Comparison of ENCODE assay signal across 17 cellular contexts in genomic region chr15:95277266-95277665, GRCh38.
A peak's percentile ranks its signal among the peaks of the same experiment; 100 is the strongest.
DNase-seq lines count a peak whose midpoint lies in the region; ATAC-seq, FAIRE-seq and TF ChIP-seq lines count a peak whose summit lies in the region.
"Had no signal": no experiment of that assay in that cellular context is flagged by ENCODE, and none has a peak within 500 bp of the region (broad histone marks: within the 10 kb centered on the region; RNA-seq: fewer than 3 reads in every experiment).

No MANE protein-coding gene starts in this region.

- intact Hi-C loops in natural killer cell (cut with micrococcal nuclease): no loop called here

- H3K9me3 ChIP-seq in astrocyte (ENCODE audit: insufficient read depth, low read depth, low read length) (no peaks in the 10 kb centered on the region), stomach smooth muscle (ENCODE audit: control insufficient read depth in 2 of 2, low read length in 2 of 2) (no peaks in the 10 kb centered on the region)

- H3K9me3 Mint-ChIP-seq in astrocyte (ENCODE audit: unreplicated experiment) (peaks cover 2% of the 10 kb centered on the region), natural killer cell (peaks cover 0 to 4% of the 10 kb centered on the region in 2 donors)
- H3K9me3 Mint-ChIP-seq in activated naive CD8-positive, alpha-beta T cell treated with anti-CD3 and anti-CD28 coated beads, Interleukin-2, amount 50 U/mL, for 24 hours: peaks cover 9% of the 10 kb centered on the region

- H3K4me1 Mint-ChIP-seq in astrocyte (ENCODE audit: low read depth, unreplicated experiment) (peaks cover 7% of the 10 kb centered on the region), natural killer cell (no peaks in the 10 kb centered on the region)
- H3K4me1 Mint-ChIP-seq in activated naive CD8-positive, alpha-beta T cell treated with anti-CD3 and anti-CD28 coated beads, Interleukin-2, amount 50 U/mL, for 24 hours: no peaks in the 10 kb centered on the region
- H3K4me1 Mint-ChIP-seq: memory B cell had no signal

- peak overlapping the region; percentile 59 for H3K27ac ChIP-seq in astrocyte (ENCODE audit: low read depth, low read length)
- H3K27ac ChIP-seq in stomach smooth muscle (ENCODE audit: low read length): peak overlapping the region; percentile 26

- H3K4me1 ChIP-seq in astrocyte (ENCODE audit: insufficient read depth, low read length): peaks cover 12% of the 10 kb centered on the region
- peaks cover 15% of the 10 kb centered on the region for H3K4me1 ChIP-seq in stomach smooth muscle (ENCODE audit: control insufficient read depth, insufficient read depth, low read length)

- H3K27ac Mint-ChIP-seq in astrocyte (ENCODE audit: unreplicated experiment) (no peak overlapping the region), natural killer cell (no peak overlapping the region)
- no peak overlapping the region for H3K27ac Mint-ChIP-seq in activated naive CD8-positive, alpha-beta T cell treated with anti-CD3 and anti-CD28 coated beads, Interleukin-2, amount 50 U/mL, for 24 hours
- H3K27ac Mint-ChIP-seq: memory B cell, progenitor cell of endocrine pancreas had no signal

- no peak for ATAC-seq in GM19455 (IDR thresholded peaks at IDR 0.05; ENCODE audit: unreplicated experiment)
- ATAC-seq in natural killer cell: no peak
- ATAC-seq in activated naive CD8-positive, alpha-beta T cell treated with anti-CD3 and anti-CD28 coated beads, Interleukin-2, amount 50 U/mL, for 24 hours: no peak

- no peaks in the 10 kb centered on the region for H3K79me2 ChIP-seq in astrocyte (ENCODE audit: insufficient read depth, low read length)

- H3K27me3 ChIP-seq in astrocyte (ENCODE audit: insufficient read depth, low read length) (no peaks in the 10 kb centered on the region), stomach smooth muscle (ENCODE audit: control insufficient read depth in 1 of 2, insufficient read depth in 2 of 2, low read length in 2 of 2) (no peaks in the 10 kb centered on the region)

- H3K27me3 Mint-ChIP-seq in astrocyte (ENCODE audit: low read depth, unreplicated experiment): no peaks in the 10 kb centered on the region
- H3K27me3 Mint-ChIP-seq in natural killer cell (ENCODE audit: low read depth in 2 of 2): peaks cover 34 to 75% of the 10 kb centered on the region in 2 donors
- H3K27me3 Mint-ChIP-seq in activated naive CD8-positive, alpha-beta T cell treated with anti-CD3 and anti-CD28 coated beads, Interleukin-2, amount 50 U/mL, for 24 hours: peaks cover 16% of the 10 kb centered on the region
- H3K27me3 Mint-ChIP-seq: memory B cell had no signal

- H3K36me3 Mint-ChIP-seq in astrocyte (ENCODE audit: low read depth, unreplicated experiment) (no peaks in the 10 kb centered on the region), natural killer cell (no peaks in the 10 kb centered on the region)
- no peaks in the 10 kb centered on the region for H3K36me3 Mint-ChIP-seq in activated naive CD8-positive, alpha-beta T cell treated with anti-CD3 and anti-CD28 coated beads, Interleukin-2, amount 50 U/mL, for 24 hours (ENCODE audit: low read depth)
- H3K36me3 Mint-ChIP-seq: memory B cell had no signal

- H3K9ac ChIP-seq in astrocyte (ENCODE audit: low read length) (peak overlapping the region; percentile 51), stomach smooth muscle (ENCODE audit: low read length in 2 of 2) (no peak overlapping the region)

- H3K4me2 ChIP-seq in astrocyte (ENCODE audit: low read length): peak overlapping the region; percentile 64

- no peak overlapping the region for H3K4me3 Mint-ChIP-seq in astrocyte (ENCODE audit: unreplicated experiment)
- H3K4me3 Mint-ChIP-seq in natural killer cell: no peak overlapping the region
- H3K4me3 Mint-ChIP-seq in activated naive CD8-positive, alpha-beta T cell treated with anti-CD3 and anti-CD28 coated beads, Interleukin-2, amount 50 U/mL, for 24 hours: no peak overlapping the region
- H3K4me3 Mint-ChIP-seq: memory B cell had no signal

- no peak for TF ChIP-seq CTCF in astrocyte (IDR thresholded peaks at IDR 0.05; ENCODE audit: insufficient read depth, low read depth, low read length)
- TF ChIP-seq CTCF in natural killer cell (IDR thresholded peaks at IDR 0.05): no peak

- H3K36me3 ChIP-seq in astrocyte (ENCODE audit: insufficient read depth, low read length) (no peaks in the 10 kb centered on the region), stomach smooth muscle (ENCODE audit: control insufficient read depth in 2 of 2, insufficient read depth in 2 of 2, low read length in 2 of 2) (no peaks in the 10 kb centered on the region)

- H3K4me3 ChIP-seq in astrocyte (ENCODE audit: insufficient read depth, low read depth, low read length) (no peak overlapping the region), stomach smooth muscle (ENCODE audit: low read length in 2 of 2) (no peak overlapping the region)

- no peak overlapping the region for H2AFZ ChIP-seq in astrocyte (ENCODE audit: low read depth, low read length)

- H4K20me1 ChIP-seq in astrocyte (ENCODE audit: insufficient read depth, low read length): no peaks in the 10 kb centered on the region

- FAIRE-seq in astrocyte (lab: Jason Lieb, UNC): peak; percentile 86

- peak; percentile 62 for DNase-seq in GM04504 (ENCODE audit: low read depth)
- DNase-seq in astrocyte (ENCODE audit: low read depth): peak; percentile 78
- peak; percentile 29 for DNase-seq in hepatic stellate cell (ENCODE audit: low spot score)
- DNase-seq in SIG-M5 treated with dmso at 0.1 percent for 504 hours (lab: John Stamatoyannopoulos, UW; ENCODE audit: unreplicated experiment): no peak
- DNase-seq in natural killer cell: no peak
- no peak for DNase-seq in activated naive CD8-positive, alpha-beta T cell treated with anti-CD3 and anti-CD28 coated beads, Interleukin-2, amount 50 U/mL, for 24 hours
- DNase-seq: hippocampal formation; KG1; NCI-H1930; NCI-H82; SHP77; stimulated activated CD4-positive, alpha-beta T cell treated with anti-CD3 and anti-CD28 coated beads, Interleukin-4, amount 100 ng/mL, for 4 hours; stimulated activated naive CD4-positive, alpha-beta T cell treated with Interleukin-2 at 50 U/mL for 16 hours had no signal

Comparison
In these comparisons a context has a peak if more than half of its experiments do, and no peak if none do; other contexts are left out.
1. DNase-seq: peak in GM04504 (single experiment), astrocyte (single experiment) and hepatic stellate cell (single experiment); none in SIG-M5 treated with dmso at 0.1 percent for 504 hours (single experiment), natural killer cell (single experiment) and activated naive CD8-positive, alpha-beta T cell treated with anti-CD3 and anti-CD28 coated beads, Interleukin-2, amount 50 U/mL, for 24 hours (single experiment).